In genomic region chr1:16961297-16962124, GRCh38 we compare ENCODE assay signal across 8 cellular contexts. TPM values are rescaled to one million over a fixed set of nuclear protein-coding genes. Genes with fewer than 3 reads are reported as not detected.
DNase-seq lines count a peak whose midpoint lies in the region; ATAC-seq and TF ChIP-seq lines count a peak whose summit lies in the region.

No MANE protein-coding gene starts in this region.

- TF ChIP-seq CTCF in BJ (IDR thresholded peaks at IDR 0.05; ENCODE audit: insufficient read depth, low read depth, low read length) (no peak), KMS-11 (conservative IDR thresholded peaks at IDR 0.05; ENCODE audit: low read depth, low read length) (no peak), neural progenitor cell (IDR thresholded peaks at IDR 0.05) (no peak)

- peaks cover 34% of the 10 kb centered on the region for H3F3A ChIP-seq in neural progenitor cell (ENCODE audit: low read depth)

- H2AFZ ChIP-seq in KMS-11 (ENCODE audit: low read depth) (peak overlapping the region; percentile 85), neural progenitor cell (replicated peaks) (no peak overlapping the region)

- peaks cover 8% of the 10 kb centered on the region for H3K4me1 Mint-ChIP-seq in dendritic cell treated with granulocyte-macrophage colony-stimulating factor and Interleukin-4, amounts not matched to agents 40 ng/mL and 50 ng/mL, for 4 days (ENCODE audit: low read depth)
- H3K4me1 Mint-ChIP-seq in neural progenitor cell: peaks cover 17% of the 10 kb centered on the region

- H3K4me3 Mint-ChIP-seq in dendritic cell treated with granulocyte-macrophage colony-stimulating factor and Interleukin-4, amounts not matched to agents 40 ng/mL and 50 ng/mL, for 4 days: peak overlapping the region; percentile 55
- H3K4me3 Mint-ChIP-seq in neural progenitor cell: peak overlapping the region; percentile 71

- H3K27ac ChIP-seq in KMS-11: no peak overlapping the region
- no peak overlapping the region for H3K27ac ChIP-seq in neural progenitor cell

- H3K36me3 Mint-ChIP-seq in dendritic cell treated with granulocyte-macrophage colony-stimulating factor and Interleukin-4, amounts not matched to agents 40 ng/mL and 50 ng/mL, for 4 days (ENCODE audit: low read depth): peaks cover 25% of the 10 kb centered on the region
- H3K36me3 Mint-ChIP-seq in neural progenitor cell: peaks cover 11% of the 10 kb centered on the region

- H3K27me3 Mint-ChIP-seq in dendritic cell treated with granulocyte-macrophage colony-stimulating factor and Interleukin-4, amounts not matched to agents 40 ng/mL and 50 ng/mL, for 4 days: peaks cover 2% of the 10 kb centered on the region
- H3K27me3 Mint-ChIP-seq in neural progenitor cell (ENCODE audit: insufficient read depth, low read depth): peaks cover 5% of the 10 kb centered on the region

- CTCF ChIA-PET in BJ (lab: Yijun Ruan, JAX): interaction anchor here (0.7 to 4.1 kb wide), 20 partner anchors 10 to 172 kb away, joined by 3 to 55 read pairs (median 6); no protein-coding TSS in a partner anchor
- CTCF ChIA-PET in HEK293T (lab: Yijun Ruan, JAX): interaction anchor here (0.6 to 1.8 kb wide), 4 partner anchors 10 to 91 kb away, joined by 3 to 18 read pairs (median 6); no protein-coding TSS in a partner anchor

- H3K4me3 ChIP-seq in BJ (ENCODE audit: low read depth, low read length) (peak overlapping the region; percentile 25), KMS-11 (IDR thresholded peaks at IDR 0.05; ENCODE audit: insufficient read depth, low read depth, low read length) (no peak overlapping the region), neural progenitor cell (peak overlapping the region; percentile 38)

- no peak overlapping the region; the same call in 1 of the 2 replicates for H3K9ac ChIP-seq in KMS-11
- no peak overlapping the region for H3K9ac ChIP-seq in neural progenitor cell

- POLR2A ChIA-PET in BJ (lab: Charles Lee): no interaction called here
- POLR2A ChIA-PET in HEK293T (lab: Yijun Ruan, JAX): interaction anchor here (1.2 to 2.2 kb wide), 5 partner anchors 9 to 56 kb away, joined by 3 to 8 read pairs (median 5); partner anchors contain the start of gene MFAP2

- no peaks in the 10 kb centered on the region for H3K9me3 ChIP-seq in neural progenitor cell (ENCODE audit: low read depth)

- no peak for ATAC-seq in GM21619 (IDR thresholded peaks at IDR 0.05; ENCODE audit: unreplicated experiment)

- no peaks in the 10 kb centered on the region for H4K20me1 ChIP-seq in KMS-11 (ENCODE audit: insufficient read depth)
- no peaks in the 10 kb centered on the region for H4K20me1 ChIP-seq in neural progenitor cell (ENCODE audit: low read depth)

- no peaks in the 10 kb centered on the region for H3K9me3 Mint-ChIP-seq in dendritic cell treated with granulocyte-macrophage colony-stimulating factor and Interleukin-4, amounts not matched to agents 40 ng/mL and 50 ng/mL, for 4 days
- H3K9me3 Mint-ChIP-seq in neural progenitor cell: no peaks in the 10 kb centered on the region

- H3K36me3 ChIP-seq in BJ (ENCODE audit: control insufficient read depth, insufficient read depth, low read length) (peaks cover 4% of the 10 kb centered on the region), KMS-11 (ENCODE audit: insufficient read depth) (no peaks in the 10 kb centered on the region), neural progenitor cell (no peaks in the 10 kb centered on the region)

- H3K4me2 ChIP-seq in KMS-11: peak overlapping the region; percentile 64
- peak overlapping the region; percentile 56 for H3K4me2 ChIP-seq in neural progenitor cell

- no peaks in the 10 kb centered on the region for H3K79me2 ChIP-seq in KMS-11 (ENCODE audit: insufficient read depth, low read depth)
- H3K79me2 ChIP-seq in neural progenitor cell (ENCODE audit: low read depth): no peaks in the 10 kb centered on the region

- intact Hi-C loops in dendritic cell treated with granulocyte-macrophage colony-stimulating factor and Interleukin-4, amounts not matched to agents 40 ng/mL and 50 ng/mL, for 4 days (cut with micrococcal nuclease): loop anchor here (2.0 kb wide), 1 partner anchor 85 kb away; no protein-coding TSS in a partner anchor

- DNase-seq in BJ (ENCODE audit: low read depth) (no peak), neural progenitor cell (ENCODE audit: low spot score) (no peak), HEK293T (ENCODE audit: extremely low spot score) (no peak), glomerular visceral epithelial cell (ENCODE audit: extremely low spot score) (no peak)
- DNase-seq in stimulated activated naive CD4-positive, alpha-beta T cell treated with Interleukin-2 at 50 U/mL for 16 hours (lab: John Stamatoyannopoulos, UW): no peak

- H3K27me3 ChIP-seq in BJ (ENCODE audit: control insufficient read depth, insufficient read depth, low read length) (no peaks in the 10 kb centered on the region), KMS-11 (ENCODE audit: insufficient read depth, low read depth) (no peaks in the 10 kb centered on the region), neural progenitor cell (no peaks in the 10 kb centered on the region)

- peak overlapping the region; percentile 45 for H3K27ac Mint-ChIP-seq in dendritic cell treated with granulocyte-macrophage colony-stimulating factor and Interleukin-4, amounts not matched to agents 40 ng/mL and 50 ng/mL, for 4 days
- no peak overlapping the region for H3K27ac Mint-ChIP-seq in neural progenitor cell

- H3K4me1 ChIP-seq in KMS-11 (ENCODE audit: low read depth, poor library complexity, severe bottlenecking) (peaks cover 11% of the 10 kb centered on the region), neural progenitor cell (no peaks in the 10 kb centered on the region)

TF ChIP-seq in HEK293T, 16 proteins besides CTCF, POLR2A, EP300 and RAD21:
- no peak for TF ChIP-seq ARNT (IDR thresholded peaks at IDR 0.05)
- no peak for TF ChIP-seq FOXA1 (IDR thresholded peaks at IDR 0.05)
- TF ChIP-seq BHLHE40 (IDR thresholded peaks at IDR 0.05; ENCODE audit: borderline replicate concordance): no peak
- no peak for TF ChIP-seq SP1 (IDR thresholded peaks at IDR 0.05)
- no peak for TF ChIP-seq FOXK2 (IDR thresholded peaks at IDR 0.05)
- TF ChIP-seq TARDBP (IDR thresholded peaks at IDR 0.05): no peak
- TF ChIP-seq SUZ12 (IDR thresholded peaks at IDR 0.05): no peak
- TF ChIP-seq LEF1 (IDR thresholded peaks at IDR 0.05; ENCODE audit: borderline replicate concordance): no peak
- no peak for TF ChIP-seq CTBP1 (IDR thresholded peaks at IDR 0.05; ENCODE audit: borderline replicate concordance)
- TF ChIP-seq ZNF384 (IDR thresholded peaks at IDR 0.05): no peak
- no peak for TF ChIP-seq FOXM1 (IDR thresholded peaks at IDR 0.05; ENCODE audit: borderline replicate concordance)
- no peak for TF ChIP-seq NFRKB (IDR thresholded peaks at IDR 0.05)

RNA-seq across cellular contexts. Expression of gene MFAP2, which starts 18.9 kb away (rescaled TPM):
- 69.7 and 115 TPM in 2 replicates for polyA plus RNA-seq in BJ (2011; rRNA removed)
- polyA minus RNA-seq in BJ (2011; rRNA and poly(A)+ RNA removed): 93.3 and 172 TPM in 2 replicates
- 68.8 and 160 TPM in 2 replicates for total RNA-seq in neural progenitor cell (ENCODE audit: low replicate concordance)

RNA-seq across cellular contexts. Expression of gene CROCC, which starts 39.8 kb away (rescaled TPM):
- polyA plus RNA-seq in BJ (2011; rRNA removed): 7.2 and 12.1 TPM in 2 replicates
- polyA minus RNA-seq in BJ (2011; rRNA and poly(A)+ RNA removed): 4.6 and 5.9 TPM in 2 replicates
- 15.2 and 76.7 TPM in 2 replicates for total RNA-seq in neural progenitor cell (ENCODE audit: low replicate concordance)

RNA-seq across cellular contexts. Expression of gene ATP13A2, which starts 50.2 kb away (rescaled TPM):
- polyA plus RNA-seq in BJ (2011; rRNA removed): 9.2 and 25.5 TPM in 2 replicates
- polyA minus RNA-seq in BJ (2011; rRNA and poly(A)+ RNA removed): 27.7 and 30.5 TPM in 2 replicates
- 18.8 and 46.6 TPM in 2 replicates for total RNA-seq in neural progenitor cell (ENCODE audit: low replicate concordance)
